1 cellular context compared by ENCODE assay signal in the genomic region with DNA sequence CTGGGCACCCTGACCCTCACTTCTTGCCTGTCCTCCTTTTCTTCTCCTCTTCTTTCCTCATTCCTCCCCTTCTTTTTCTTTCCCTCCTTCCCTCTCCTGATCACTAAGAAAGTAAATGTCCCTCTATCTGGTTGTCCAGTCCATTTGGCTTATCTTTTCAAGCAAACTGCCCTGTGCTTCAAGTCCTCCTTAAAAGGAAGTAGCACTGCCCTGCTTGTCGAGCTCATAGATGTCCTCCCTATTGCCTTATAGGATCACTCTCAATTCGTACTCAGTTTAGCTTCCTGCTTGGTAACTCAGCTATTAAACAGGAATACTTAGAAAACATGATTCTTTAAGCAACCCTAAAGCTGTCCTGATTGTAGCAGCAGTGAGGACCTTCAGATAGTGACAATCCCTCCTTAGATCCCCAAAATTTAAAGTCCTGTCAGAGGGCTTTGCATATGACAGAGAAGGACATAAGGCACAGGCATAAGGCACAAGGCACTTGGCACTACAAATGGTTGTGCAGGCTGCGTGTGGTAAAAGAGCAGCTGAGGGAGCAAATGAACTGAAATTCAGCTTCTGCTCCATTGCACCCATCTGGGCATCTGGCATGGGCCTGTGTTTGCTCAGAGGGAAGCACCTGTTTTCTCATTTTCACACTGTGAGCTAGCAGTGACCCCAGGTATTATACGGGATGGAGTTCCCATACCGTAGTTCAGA.
TF ChIP-seq lines count a peak whose summit lies in the region.

No MANE protein-coding gene starts in this region.

TF ChIP-seq in K562, 482 proteins besides CTCF, POLR2A, EP300 and RAD21 (continued from another document and continues in another):
- TF ChIP-seq SRSF1 (IDR thresholded peaks at IDR 0.05; ENCODE audit: low read depth, low read length) (no peak), ZNF274 (IDR thresholded peaks at IDR 0.05; ENCODE audit: borderline replicate concordance, low read depth, low read length) (no peak), GATAD2B (IDR thresholded peaks at IDR 0.05; ENCODE audit: borderline replicate concordance) (peak; percentile 12; the same call in 1 of the 2 replicates), TAF15 (IDR thresholded peaks at IDR 0.05; ENCODE audit: low read depth, low read length) (no peak), CEBPG (CRISPR knock-in tag; IDR thresholded peaks at IDR 0.05) (no peak), CEBPG (tag; conservative IDR thresholded peaks at IDR 0.05 in 1 of 2, IDR thresholded peaks at IDR 0.05 in 1 of 2) (no peak; a peak in 1 of 4 replicates), EGR1 (conservative IDR thresholded peaks at IDR 0.05) (no peak), HMG20B (CRISPR knock-in tag; IDR thresholded peaks at IDR 0.05) (no peak), ZFPM2 (CRISPR knock-in tag; IDR thresholded peaks at IDR 0.05) (no peak), ZNF589 (CRISPR knock-in tag; IDR thresholded peaks at IDR 0.05; ENCODE audit: low read depth) (peak; percentile 91), CBFA2T2 (conservative IDR thresholded peaks at IDR 0.05) (no peak; the same call in 1 of the 2 replicates), SMARCE1 (IDR thresholded peaks at IDR 0.05) (0 out of 2 replicates have a peak, but pooled peaks have one; percentile 47), NCOR1 (IDR thresholded peaks at IDR 0.05) (peak; percentile 55), TCFL5 (CRISPR knock-in tag; conservative IDR thresholded peaks at IDR 0.05) (peak; percentile 39), ZNF217 (CRISPR knock-in tag; IDR thresholded peaks at IDR 0.05) (no peak), SMC3 (conservative IDR thresholded peaks at IDR 0.05; ENCODE audit: insufficient read depth, low read depth, low read length) (no peak), MED1 (CRISPR knock-in tag; IDR thresholded peaks at IDR 0.05; ENCODE audit: borderline replicate concordance) (no peak), NFE2 (IDR thresholded peaks at IDR 0.05; ENCODE audit: low read depth) (no peak), DACH1 (IDR thresholded peaks at IDR 0.05; ENCODE audit: partially characterized antibody) (no peak), PCBP1 (IDR thresholded peaks at IDR 0.05; ENCODE audit: low read depth, low read length, poor library complexity, severe bottlenecking) (no peak), ARNT (IDR thresholded peaks at IDR 0.05) (peak in 1 of 2 experiments; percentile 64; a peak in 1 of 4 replicates), ZBTB40 (IDR thresholded peaks at IDR 0.05) (peak; percentile 41; the same call in 1 of the 2 replicates), ZBTB40 (CRISPR knock-in tag; IDR thresholded peaks at IDR 0.05) (no peak), ZFP36 (IDR thresholded peaks at IDR 0.05; ENCODE audit: low read depth, low read length, partially characterized antibody) (no peak), HDAC3 (IDR thresholded peaks at IDR 0.05; ENCODE audit: borderline replicate concordance, partially characterized antibody) (no peak), SLC30A9 (CRISPR knock-in tag; IDR thresholded peaks at IDR 0.05) (no peak), HNRNPL (IDR thresholded peaks at IDR 0.05; ENCODE audit: low read depth, low read length) (no peak), ZBED1 (IDR thresholded peaks at IDR 0.05) (no peak), PML (IDR thresholded peaks at IDR 0.05; ENCODE audit: low read length) (no peak), USF1 (CRISPR knock-in tag; IDR thresholded peaks at IDR 0.05) (no peak), THRAP3 (IDR thresholded peaks at IDR 0.05; ENCODE audit: borderline replicate concordance) (no peak), PHF8 (IDR thresholded peaks at IDR 0.05; ENCODE audit: borderline replicate concordance, low read length) (no peak), HDAC8 (tag; IDR thresholded peaks at IDR 0.05) (no peak), SNAPC5 (CRISPR knock-in tag; IDR thresholded peaks at IDR 0.05) (no peak), ZNF766 (CRISPR knock-in tag; conservative IDR thresholded peaks at IDR 0.05) (peak; percentile 95), RFX7 (CRISPR knock-in tag; IDR thresholded peaks at IDR 0.05) (no peak), FOXA1 (IDR thresholded peaks at IDR 0.05; ENCODE audit: borderline replicate concordance) (no peak), E2F6 (IDR thresholded peaks at IDR 0.05; ENCODE audit: borderline replicate concordance in 1 of 2, extremely low read depth in 1 of 2, insufficient read depth in 1 of 2, insufficient read length in 1 of 2, low read depth in 1 of 2, low read length in 1 of 2, poor library complexity in 1 of 2, severe bottlenecking in 1 of 2) (no peak), SMAD1 (IDR thresholded peaks at IDR 0.05; ENCODE audit: low read depth, low read length, partially characterized antibody) (no peak), SAFB (IDR thresholded peaks at IDR 0.05; ENCODE audit: borderline replicate concordance, low read depth, low read length) (no peak), NR2F6 (CRISPR knock-in tag; IDR thresholded peaks at IDR 0.05) (no peak), PTTG1 (tag; IDR thresholded peaks at IDR 0.05; ENCODE audit: low read depth) (peak; percentile 53), FOXM1 (IDR thresholded peaks at IDR 0.05; ENCODE audit: low read depth) (0 out of 2 replicates have a peak, but pooled peaks have one; percentile 12), FOXM1 (CRISPR knock-in tag; IDR thresholded peaks at IDR 0.05; ENCODE audit: low read depth) (no peak), HDAC1 (IDR thresholded peaks at IDR 0.05) (peak in 1 of 2 experiments; percentile 61; a peak in 2 of 4 replicates), GABPB2 (CRISPR knock-in tag; conservative IDR thresholded peaks at IDR 0.05) (no peak), HIVEP1 (CRISPR knock-in tag; IDR thresholded peaks at IDR 0.05) (no peak), HMG20A (CRISPR knock-in tag; conservative IDR thresholded peaks at IDR 0.05) (no peak), MECOM (CRISPR knock-in tag; IDR thresholded peaks at IDR 0.05) (no peak), ZNF253 (CRISPR knock-in tag; conservative IDR thresholded peaks at IDR 0.05) (no peak), PHB (CRISPR knock-in tag; IDR thresholded peaks at IDR 0.05) (no peak), ESRRA (IDR thresholded peaks at IDR 0.05; ENCODE audit: borderline replicate concordance, low read depth) (no peak), MAFG (tag; conservative IDR thresholded peaks at IDR 0.05) (no peak), SMAD4 (CRISPR knock-in tag; conservative IDR thresholded peaks at IDR 0.05) (peak; percentile 53), L3MBTL2 (IDR thresholded peaks at IDR 0.05) (peak; percentile 83), USF2 (CRISPR knock-in tag; IDR thresholded peaks at IDR 0.05) (no peak)
- TF ChIP-seq, protein P1, sequence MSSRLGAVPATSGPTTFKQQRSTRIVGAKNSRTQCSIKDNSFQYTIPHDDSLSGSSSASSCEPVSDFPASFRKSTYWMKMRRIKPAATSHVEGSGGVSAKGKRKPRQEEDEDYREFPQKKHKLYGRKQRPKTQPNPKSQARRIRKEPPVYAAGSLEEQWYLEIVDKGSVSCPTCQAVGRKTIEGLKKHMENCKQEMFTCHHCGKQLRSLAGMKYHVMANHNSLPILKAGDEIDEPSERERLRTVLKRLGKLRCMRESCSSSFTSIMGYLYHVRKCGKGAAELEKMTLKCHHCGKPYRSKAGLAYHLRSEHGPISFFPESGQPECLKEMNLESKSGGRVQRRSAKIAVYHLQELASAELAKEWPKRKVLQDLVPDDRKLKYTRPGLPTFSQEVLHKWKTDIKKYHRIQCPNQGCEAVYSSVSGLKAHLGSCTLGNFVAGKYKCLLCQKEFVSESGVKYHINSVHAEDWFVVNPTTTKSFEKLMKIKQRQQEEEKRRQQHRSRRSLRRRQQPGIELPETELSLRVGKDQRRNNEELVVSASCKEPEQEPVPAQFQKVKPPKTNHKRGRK (tag; IDR thresholded peaks at IDR 0.05): no peak
- TF ChIP-seq, protein P2, sequence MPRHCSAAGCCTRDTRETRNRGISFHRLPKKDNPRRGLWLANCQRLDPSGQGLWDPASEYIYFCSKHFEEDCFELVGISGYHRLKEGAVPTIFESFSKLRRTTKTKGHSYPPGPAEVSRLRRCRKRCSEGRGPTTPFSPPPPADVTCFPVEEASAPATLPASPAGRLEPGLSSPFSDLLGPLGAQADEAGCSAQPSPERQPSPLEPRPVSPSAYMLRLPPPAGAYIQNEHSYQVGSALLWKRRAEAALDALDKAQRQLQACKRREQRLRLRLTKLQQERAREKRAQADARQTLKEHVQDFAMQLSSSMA (CRISPR knock-in tag; IDR thresholded peaks at IDR 0.05): no peak
- TF ChIP-seq, protein P3, sequence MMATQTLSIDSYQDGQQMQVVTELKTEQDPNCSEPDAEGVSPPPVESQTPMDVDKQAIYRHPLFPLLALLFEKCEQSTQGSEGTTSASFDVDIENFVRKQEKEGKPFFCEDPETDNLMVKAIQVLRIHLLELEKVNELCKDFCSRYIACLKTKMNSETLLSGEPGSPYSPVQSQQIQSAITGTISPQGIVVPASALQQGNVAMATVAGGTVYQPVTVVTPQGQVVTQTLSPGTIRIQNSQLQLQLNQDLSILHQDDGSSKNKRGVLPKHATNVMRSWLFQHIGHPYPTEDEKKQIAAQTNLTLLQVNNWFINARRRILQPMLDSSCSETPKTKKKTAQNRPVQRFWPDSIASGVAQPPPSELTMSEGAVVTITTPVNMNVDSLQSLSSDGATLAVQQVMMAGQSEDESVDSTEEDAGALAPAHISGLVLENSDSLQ (IDR thresholded peaks at IDR 0.05): peak; percentile 41; the same call in 1 of the 2 replicates
